ENCODE assay signal across 9 cellular contexts in genomic region chr11:79400717-79401330, GRCh38. TPM values are rescaled to one million over a fixed set of nuclear protein-coding genes. Genes with fewer than 3 reads are reported as not detected.
DNase-seq lines count a peak whose midpoint lies in the region; ATAC-seq and TF ChIP-seq lines count a peak whose summit lies in the region.
"Had no signal": no experiment of that assay in that cellular context is flagged by ENCODE, and none has a peak within 500 bp of the region (broad histone marks: within the 10 kb centered on the region; RNA-seq: fewer than 3 reads in every experiment).

No MANE protein-coding gene starts in this region.

- BruUV-seq in PC-9 (replicated peaks; lab: Mats Ljungman, UMichigan) = no TSS peak

- H3K4me3 ChIP-seq in PC-9 = no peak overlapping the region
- H3K4me3 ChIP-seq in retinal pigment epithelial cell (ENCODE audit: low read length) = no peak overlapping the region

- TF ChIP-seq CTCF in PC-9 (conservative IDR thresholded peaks at IDR 0.05) (peak; percentile 96), retinal pigment epithelial cell (conservative IDR thresholded peaks at IDR 0.05; ENCODE audit: low read depth, low read length) (peak; percentile 94)

- no peaks in the 10 kb centered on the region for H3K9me3 ChIP-seq in PC-9 (ENCODE audit: insufficient read depth, low read depth)

- H3K9me2 ChIP-seq in PC-9 (ENCODE audit: insufficient read depth) = no peaks in the 10 kb centered on the region

- H3K79me2 ChIP-seq in PC-9 (ENCODE audit: low read depth) = no peaks in the 10 kb centered on the region

- no peaks in the 10 kb centered on the region for H3K36me3 ChIP-seq in PC-9 (ENCODE audit: low read depth)

- H3K4me2 ChIP-seq in PC-9 = no peak overlapping the region

- no peak overlapping the region for H2AFZ ChIP-seq in PC-9

- DNase-seq in activated naive CD4-positive, alpha-beta T cell treated with anti-CD3 and anti-CD28 coated beads for 36 hours = peak; percentile 11
- no peak for DNase-seq in activated naive CD4-positive, alpha-beta T cell treated with anti-CD3 and anti-CD28 coated beads, Interleukin-2, amount 10 ng/mL, durations not matched to agents 7 days and 5 days
- DNase-seq in PC-9 (peak in 1 of 2 experiments; percentile 52), fibroblast of peridontal ligament (ENCODE audit: extremely low read depth) (peak; percentile 43), retinal pigment epithelial cell (ENCODE audit: low read depth) (no peak), NCI-H2196 (lab: John Stamatoyannopoulos, UW; ENCODE audit: unreplicated experiment) (no peak), epidermal melanocyte (ENCODE audit: insufficient read length, low spot score) (no peak)

- ATAC-seq in HG02759 (IDR thresholded peaks at IDR 0.05; ENCODE audit: unreplicated experiment) = peak; percentile 83

- H3K4me1 Mint-ChIP-seq in activated naive CD4-positive, alpha-beta T cell treated with anti-CD3 and anti-CD28 coated beads for 36 hours (ENCODE audit: low read depth) = no peaks in the 10 kb centered on the region
- H3K4me1 Mint-ChIP-seq in activated naive CD4-positive, alpha-beta T cell treated with anti-CD3 and anti-CD28 coated beads, Interleukin-2, amount 10 ng/mL, durations not matched to agents 7 days and 5 days = no peaks in the 10 kb centered on the region
- H3K4me1 Mint-ChIP-seq: activated naive CD4-positive, alpha-beta T cell treated with anti-CD3 and anti-CD28 coated beads, Interleukin-2, amount 50 U/mL, for 24 hours had no signal

- H3K27me3 ChIP-seq in PC-9 (ENCODE audit: insufficient read depth, low read depth) = peaks cover 14% of the 10 kb centered on the region; the same call in 1 of the 2 replicates

- CTCF ChIA-PET in activated naive CD4-positive, alpha-beta T cell treated with anti-CD3 and anti-CD28 coated beads for 36 hours (lab: Charles Lee) = interaction anchor here (1.1 kb wide), 1 partner anchor 125 kb away, joined by 3 read pairs; no protein-coding TSS in a partner anchor
- CTCF ChIA-PET in activated naive CD4-positive, alpha-beta T cell treated with anti-CD3 and anti-CD28 coated beads, Interleukin-2, amount 10 ng/mL, durations not matched to agents 7 days and 5 days (lab: Charles Lee) = no interaction called here
- CTCF ChIA-PET in PC-9 (lab: Charles Lee) = interaction anchor here (0.6 to 1.1 kb wide), 6 partner anchors 37 to 307 kb away, joined by 3 to 14 read pairs (median 6); no protein-coding TSS in a partner anchor

- POLR2A ChIA-PET in PC-9 (lab: Charles Lee; ENCODE audit: unreplicated experiment) = interaction anchor here (0.6 kb wide), 1 partner anchor 326 kb away, joined by 3 read pairs; no protein-coding TSS in a partner anchor

- H3K27ac ChIP-seq in PC-9 = no peak overlapping the region

- peaks cover 6% of the 10 kb centered on the region for H3K27me3 Mint-ChIP-seq in activated naive CD4-positive, alpha-beta T cell treated with anti-CD3 and anti-CD28 coated beads for 36 hours (ENCODE audit: low read depth)
- no peaks in the 10 kb centered on the region for H3K27me3 Mint-ChIP-seq in activated naive CD4-positive, alpha-beta T cell treated with anti-CD3 and anti-CD28 coated beads, Interleukin-2, amount 10 ng/mL, durations not matched to agents 7 days and 5 days

- H3K4me3 Mint-ChIP-seq in activated naive CD4-positive, alpha-beta T cell treated with anti-CD3 and anti-CD28 coated beads for 36 hours = no peak overlapping the region
- H3K4me3 Mint-ChIP-seq in activated naive CD4-positive, alpha-beta T cell treated with anti-CD3 and anti-CD28 coated beads, Interleukin-2, amount 10 ng/mL, durations not matched to agents 7 days and 5 days = no peak overlapping the region
- H3K4me3 Mint-ChIP-seq: activated naive CD4-positive, alpha-beta T cell treated with anti-CD3 and anti-CD28 coated beads, Interleukin-2, amount 50 U/mL, for 24 hours had no signal

- no peaks in the 10 kb centered on the region for H4K20me1 ChIP-seq in PC-9 (ENCODE audit: insufficient read depth)

- H3K4me1 ChIP-seq in PC-9 (replicated peaks; ENCODE audit: insufficient read depth) = no peaks in the 10 kb centered on the region

- no peaks in the 10 kb centered on the region for H3F3A ChIP-seq in PC-9 (ENCODE audit: insufficient read depth, low read depth)

- intact Hi-C loops in activated naive CD4-positive, alpha-beta T cell treated with anti-CD3 and anti-CD28 coated beads for 36 hours (cut with micrococcal nuclease) = no loop called here
- intact Hi-C loops in PC-9 (cut with micrococcal nuclease; ENCODE audit: unreplicated experiment) = loop anchor here (1.0 to 5.0 kb wide), 3 partner anchors 46 to 1566 kb away; no protein-coding TSS in a partner anchor

- H3K27ac Mint-ChIP-seq in activated naive CD4-positive, alpha-beta T cell treated with anti-CD3 and anti-CD28 coated beads for 36 hours = no peak overlapping the region
- H3K27ac Mint-ChIP-seq in activated naive CD4-positive, alpha-beta T cell treated with anti-CD3 and anti-CD28 coated beads, Interleukin-2, amount 10 ng/mL, durations not matched to agents 7 days and 5 days = no peak overlapping the region
- H3K27ac Mint-ChIP-seq: activated naive CD4-positive, alpha-beta T cell treated with anti-CD3 and anti-CD28 coated beads, Interleukin-2, amount 50 U/mL, for 24 hours had no signal

- H3K36me3 Mint-ChIP-seq in activated naive CD4-positive, alpha-beta T cell treated with anti-CD3 and anti-CD28 coated beads for 36 hours (ENCODE audit: low read depth) = no peaks in the 10 kb centered on the region
- no peaks in the 10 kb centered on the region for H3K36me3 Mint-ChIP-seq in activated naive CD4-positive, alpha-beta T cell treated with anti-CD3 and anti-CD28 coated beads, Interleukin-2, amount 10 ng/mL, durations not matched to agents 7 days and 5 days
- H3K36me3 Mint-ChIP-seq: activated naive CD4-positive, alpha-beta T cell treated with anti-CD3 and anti-CD28 coated beads, Interleukin-2, amount 50 U/mL, for 24 hours had no signal

- no peaks in the 10 kb centered on the region for H3K9me3 Mint-ChIP-seq in activated naive CD4-positive, alpha-beta T cell treated with anti-CD3 and anti-CD28 coated beads for 36 hours
- H3K9me3 Mint-ChIP-seq in activated naive CD4-positive, alpha-beta T cell treated with anti-CD3 and anti-CD28 coated beads, Interleukin-2, amount 10 ng/mL, durations not matched to agents 7 days and 5 days = no peaks in the 10 kb centered on the region

RNA-seq across cellular contexts. Expression of gene TENM4, which starts 40.0 kb away (rescaled TPM):
- not detected for total RNA-seq in activated naive CD4-positive, alpha-beta T cell treated with anti-CD3 and anti-CD28 coated beads for 36 hours
- total RNA-seq in PC-9 (2021) = 0.25 TPM in 1 of 2 replicates, not detected in the other

Comparison
In these comparisons a context has a peak if more than half of its experiments do, and no peak if none do; other contexts are left out.
1. DNase-seq: peak in activated naive CD4-positive, alpha-beta T cell treated with anti-CD3 and anti-CD28 coated beads for 36 hours (single experiment) and fibroblast of peridontal ligament (single experiment); none in activated naive CD4-positive, alpha-beta T cell treated with anti-CD3 and anti-CD28 coated beads, Interleukin-2, amount 10 ng/mL, durations not matched to agents 7 days and 5 days (single experiment), retinal pigment epithelial cell (single experiment), NCI-H2196 (single experiment) and epidermal melanocyte (single experiment).